11 cellular contexts compared by ENCODE assay signal in the genomic region with DNA sequence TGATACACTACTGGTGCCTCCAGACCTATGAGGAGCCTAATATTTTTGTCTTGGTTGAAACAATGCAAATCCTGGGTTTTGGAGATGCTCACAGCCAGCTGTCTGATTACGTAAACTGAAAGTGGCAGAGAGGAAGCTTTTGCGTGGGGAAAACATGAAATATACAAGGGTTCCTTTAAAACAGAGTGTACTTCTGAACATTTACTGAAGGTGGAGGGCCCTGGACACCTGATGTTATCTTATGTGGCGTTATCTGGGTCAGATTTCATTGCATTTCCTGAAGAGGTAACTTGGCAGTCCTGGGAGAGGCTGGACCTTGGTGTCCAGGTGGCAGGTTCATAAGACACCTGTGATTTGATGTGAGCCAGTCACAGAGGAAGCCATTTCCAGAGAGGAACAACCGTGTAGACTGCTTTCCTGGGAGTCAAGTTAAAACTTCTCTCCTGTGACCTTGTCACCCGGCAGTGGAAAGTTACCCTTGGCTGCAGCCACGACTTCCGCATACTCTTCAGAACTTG.
A peak's percentile ranks its signal among the peaks of the same experiment; 100 is the strongest.
DNase-seq lines count a peak whose midpoint lies in the region; ATAC-seq, FAIRE-seq and TF ChIP-seq lines count a peak whose summit lies in the region.
"Had no signal": no experiment of that assay in that cellular context is flagged by ENCODE, and none has a peak within 500 bp of the region (broad histone marks: within the 10 kb centered on the region; RNA-seq: fewer than 3 reads in every experiment).

No MANE protein-coding gene starts in this region.

- TF ChIP-seq CTCF in kidney (IDR thresholded peaks at IDR 0.05; ENCODE audit: borderline replicate concordance, extremely low read depth, insufficient read depth) (no peak), mesothelial cell of epicardium (IDR thresholded peaks at IDR 0.05; ENCODE audit: unreplicated experiment) (no peak)

- H3K9me3 ChIP-seq in kidney (ENCODE audit: control insufficient read depth in 1 of 2, low read length in 2 of 2) = no peaks in the 10 kb centered on the region
- H3K9me3 ChIP-seq: BLaER1 had no signal

- no peak overlapping the region for H3K9ac ChIP-seq in kidney (ENCODE audit: low read length in 2 of 2)
- H3K9ac ChIP-seq: BLaER1 had no signal

- H3K4me3 Mint-ChIP-seq in stimulated activated effector memory CD8-positive, alpha-beta T cell treated with anti-CD3 and anti-CD28 coated beads, Interleukin-12 subunit alpha, Interleukin-12 subunit beta, amount 100 ng/mL, for 72 hours = no peak overlapping the region
- H3K4me3 Mint-ChIP-seq in mesothelial cell of epicardium = no peak overlapping the region
- H3K4me3 Mint-ChIP-seq: activated naive CD4-positive, alpha-beta T cell treated with anti-CD3 and anti-CD28 coated beads for 36 hours had no signal

- no peak overlapping the region for H3K4me3 ChIP-seq in kidney (ENCODE audit: low read length in 2 of 2)
- H3K4me3 ChIP-seq: BLaER1 had no signal

- no peaks in the 10 kb centered on the region for H3K36me3 ChIP-seq in kidney (ENCODE audit: control insufficient read depth in 1 of 2, insufficient read depth in 2 of 2, low read length in 2 of 2)
- H3K36me3 ChIP-seq: BLaER1 had no signal

- in situ Hi-C loops in G401 (cut with HindIII; ENCODE audit: low sequenced_read_pairs) = no loop called here

- no peak overlapping the region for H3K27ac ChIP-seq in kidney (ENCODE audit: low read depth in 2 of 2, low read length in 2 of 2)
- H3K27ac ChIP-seq: BLaER1 had no signal

- H3K27ac Mint-ChIP-seq in stimulated activated effector memory CD8-positive, alpha-beta T cell treated with anti-CD3 and anti-CD28 coated beads, Interleukin-12 subunit alpha, Interleukin-12 subunit beta, amount 100 ng/mL, for 72 hours = no peak overlapping the region
- H3K27ac Mint-ChIP-seq in mesothelial cell of epicardium = no peak overlapping the region
- H3K27ac Mint-ChIP-seq: activated naive CD4-positive, alpha-beta T cell treated with anti-CD3 and anti-CD28 coated beads for 36 hours had no signal

- H3K9me3 Mint-ChIP-seq in stimulated activated effector memory CD8-positive, alpha-beta T cell treated with anti-CD3 and anti-CD28 coated beads, Interleukin-12 subunit alpha, Interleukin-12 subunit beta, amount 100 ng/mL, for 72 hours = no peaks in the 10 kb centered on the region
- peaks cover 7% of the 10 kb centered on the region for H3K9me3 Mint-ChIP-seq in mesothelial cell of epicardium
- H3K9me3 Mint-ChIP-seq: activated naive CD4-positive, alpha-beta T cell treated with anti-CD3 and anti-CD28 coated beads for 36 hours had no signal

- no peaks in the 10 kb centered on the region for H3K36me3 Mint-ChIP-seq in stimulated activated effector memory CD8-positive, alpha-beta T cell treated with anti-CD3 and anti-CD28 coated beads, Interleukin-12 subunit alpha, Interleukin-12 subunit beta, amount 100 ng/mL, for 72 hours
- peaks cover 9% of the 10 kb centered on the region for H3K36me3 Mint-ChIP-seq in mesothelial cell of epicardium

- no peak for FAIRE-seq in kidney (lab: Jason Lieb, UNC)

- H3K4me1 Mint-ChIP-seq in stimulated activated effector memory CD8-positive, alpha-beta T cell treated with anti-CD3 and anti-CD28 coated beads, Interleukin-12 subunit alpha, Interleukin-12 subunit beta, amount 100 ng/mL, for 72 hours = peaks cover 6% of the 10 kb centered on the region
- no peaks in the 10 kb centered on the region for H3K4me1 Mint-ChIP-seq in mesothelial cell of epicardium

- peak; percentile 78 for ATAC-seq in GM21367 (IDR thresholded peaks at IDR 0.05; ENCODE audit: unreplicated experiment)
- peak; percentile 72 for ATAC-seq in HG03439 (IDR thresholded peaks at IDR 0.05; ENCODE audit: unreplicated experiment)
- no peak for ATAC-seq in stimulated activated effector memory CD8-positive, alpha-beta T cell treated with anti-CD3 and anti-CD28 coated beads, Interleukin-12 subunit alpha, Interleukin-12 subunit beta, amount 100 ng/mL, for 72 hours

- H3K4me1 ChIP-seq in kidney (ENCODE audit: control insufficient read depth in 1 of 2, insufficient read depth in 1 of 2, low read depth in 1 of 2, low read length in 2 of 2) = peaks cover 2 to 5% of the 10 kb centered on the region in 2 donors
- H3K4me1 ChIP-seq: BLaER1 had no signal

- H3K27me3 Mint-ChIP-seq in mesothelial cell of epicardium (ENCODE audit: low read depth) = no peaks in the 10 kb centered on the region

- DNase-seq in G401 (ENCODE audit: low spot score) (peak; percentile 57), cerebellar cortex (ENCODE audit: low spot score) (peak; percentile 50), NCI-H1436 treated with DMSO at 0.1 percent for 48 hours (lab: John Stamatoyannopoulos, UW) (no peak), kidney (no peak), mesothelial cell of epicardium (ENCODE audit: low spot score in 2 of 2, unreplicated experiment in 2 of 2) (no peak)
- no peak for DNase-seq in stimulated activated effector memory CD8-positive, alpha-beta T cell treated with anti-CD3 and anti-CD28 coated beads, Interleukin-12 subunit alpha, Interleukin-12 subunit beta, amount 100 ng/mL, for 72 hours (ENCODE audit: low spot score in 2 of 2)
- DNase-seq: activated naive CD4-positive, alpha-beta T cell treated with anti-CD3 and anti-CD28 coated beads for 36 hours; effector memory CD4-positive, alpha-beta T cell had no signal

- intact Hi-C loops in kidney (cut with DNase I) = no loop called here

Comparison
In these comparisons a context has a peak if more than half of its experiments do, and no peak if none do; other contexts are left out.
1. DNase-seq: peak in G401 (single experiment) and cerebellar cortex (single experiment); none in NCI-H1436 treated with DMSO at 0.1 percent for 48 hours (single experiment), kidney (single experiment), stimulated activated effector memory CD8-positive, alpha-beta T cell treated with anti-CD3 and anti-CD28 coated beads, Interleukin-12 subunit alpha, Interleukin-12 subunit beta, amount 100 ng/mL, for 72 hours (0 of 2) and mesothelial cell of epicardium (0 of 2).